Comparison of ENCODE assay signal across 1 cellular context in the genomic region with DNA sequence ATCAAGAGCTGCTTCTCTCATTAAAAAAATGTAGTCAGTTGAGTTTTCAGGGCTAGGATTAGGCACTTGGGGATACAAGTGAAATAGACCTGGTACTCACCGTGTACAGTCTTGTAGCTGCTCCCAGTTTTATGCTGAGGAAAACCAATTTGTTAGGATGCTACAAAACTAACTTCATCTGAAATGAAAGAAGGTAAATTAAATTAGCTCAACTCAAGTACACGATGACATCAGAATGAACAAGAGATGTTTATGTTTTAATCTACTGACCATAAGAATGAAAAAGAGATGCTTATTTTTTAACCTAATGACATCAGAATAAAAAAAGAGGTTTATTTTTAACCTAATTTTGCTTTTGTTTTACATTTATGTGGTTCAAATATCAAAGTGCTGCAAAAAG.
TF ChIP-seq lines count a peak whose summit lies in the region.

No MANE protein-coding gene starts in this region.

TF ChIP-seq in SK-N-SH, 30 proteins besides CTCF, POLR2A, EP300 and RAD21 (continued from another document):
- TF ChIP-seq, protein P1, sequence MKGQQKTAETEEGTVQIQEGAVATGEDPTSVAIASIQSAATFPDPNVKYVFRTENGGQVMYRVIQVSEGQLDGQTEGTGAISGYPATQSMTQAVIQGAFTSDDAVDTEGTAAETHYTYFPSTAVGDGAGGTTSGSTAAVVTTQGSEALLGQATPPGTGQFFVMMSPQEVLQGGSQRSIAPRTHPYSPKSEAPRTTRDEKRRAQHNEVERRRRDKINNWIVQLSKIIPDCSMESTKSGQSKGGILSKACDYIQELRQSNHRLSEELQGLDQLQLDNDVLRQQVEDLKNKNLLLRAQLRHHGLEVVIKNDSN (IDR thresholded peaks at IDR 0.05; ENCODE audit: borderline replicate concordance, low read depth), result no peak
- TF ChIP-seq, protein P2, sequence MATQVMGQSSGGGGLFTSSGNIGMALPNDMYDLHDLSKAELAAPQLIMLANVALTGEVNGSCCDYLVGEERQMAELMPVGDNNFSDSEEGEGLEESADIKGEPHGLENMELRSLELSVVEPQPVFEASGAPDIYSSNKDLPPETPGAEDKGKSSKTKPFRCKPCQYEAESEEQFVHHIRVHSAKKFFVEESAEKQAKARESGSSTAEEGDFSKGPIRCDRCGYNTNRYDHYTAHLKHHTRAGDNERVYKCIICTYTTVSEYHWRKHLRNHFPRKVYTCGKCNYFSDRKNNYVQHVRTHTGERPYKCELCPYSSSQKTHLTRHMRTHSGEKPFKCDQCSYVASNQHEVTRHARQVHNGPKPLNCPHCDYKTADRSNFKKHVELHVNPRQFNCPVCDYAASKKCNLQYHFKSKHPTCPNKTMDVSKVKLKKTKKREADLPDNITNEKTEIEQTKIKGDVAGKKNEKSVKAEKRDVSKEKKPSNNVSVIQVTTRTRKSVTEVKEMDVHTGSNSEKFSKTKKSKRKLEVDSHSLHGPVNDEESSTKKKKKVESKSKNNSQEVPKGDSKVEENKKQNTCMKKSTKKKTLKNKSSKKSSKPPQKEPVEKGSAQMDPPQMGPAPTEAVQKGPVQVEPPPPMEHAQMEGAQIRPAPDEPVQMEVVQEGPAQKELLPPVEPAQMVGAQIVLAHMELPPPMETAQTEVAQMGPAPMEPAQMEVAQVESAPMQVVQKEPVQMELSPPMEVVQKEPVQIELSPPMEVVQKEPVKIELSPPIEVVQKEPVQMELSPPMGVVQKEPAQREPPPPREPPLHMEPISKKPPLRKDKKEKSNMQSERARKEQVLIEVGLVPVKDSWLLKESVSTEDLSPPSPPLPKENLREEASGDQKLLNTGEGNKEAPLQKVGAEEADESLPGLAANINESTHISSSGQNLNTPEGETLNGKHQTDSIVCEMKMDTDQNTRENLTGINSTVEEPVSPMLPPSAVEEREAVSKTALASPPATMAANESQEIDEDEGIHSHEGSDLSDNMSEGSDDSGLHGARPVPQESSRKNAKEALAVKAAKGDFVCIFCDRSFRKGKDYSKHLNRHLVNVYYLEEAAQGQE (IDR thresholded peaks at IDR 0.05; ENCODE audit: low read depth, low read length), result no peak
- TF ChIP-seq POLR2AphosphoS5 (IDR thresholded peaks at IDR 0.05; ENCODE audit: low read depth, low read length), result no peak
- TF ChIP-seq GATA2 (CRISPR knock-in tag; IDR thresholded peaks at IDR 0.05), result no peak
TF ChIP-seq in SK-N-SH: peak in this region for 0.
